In the genomic region with DNA sequence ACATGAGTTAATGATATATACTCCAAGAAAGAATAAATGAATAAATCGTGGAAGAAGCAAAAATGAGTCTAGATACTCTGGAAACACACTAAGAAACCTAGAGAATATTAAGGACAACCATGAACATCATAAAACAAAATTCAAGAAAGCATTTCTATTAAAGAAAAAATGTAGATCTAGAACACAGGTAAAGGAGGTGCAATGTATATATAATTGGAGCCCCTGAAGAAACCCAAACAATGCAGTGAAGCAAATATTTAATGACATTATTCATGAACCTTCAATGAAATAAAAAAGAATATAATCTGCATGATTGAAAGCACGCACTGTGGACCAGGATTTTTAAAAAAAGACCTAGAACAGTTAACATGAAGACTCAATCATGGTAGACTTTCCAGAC, we compare ENCODE assay signal across 20 cellular contexts.
DNase-seq lines count a peak whose midpoint lies in the region; ATAC-seq, FAIRE-seq and TF ChIP-seq lines count a peak whose summit lies in the region.
"Had no signal": no experiment of that assay in that cellular context is flagged by ENCODE, and none has a peak within 500 bp of the region (broad histone marks: within the 10 kb centered on the region; RNA-seq: fewer than 3 reads in every experiment).

No MANE protein-coding gene starts in this region.

- H3K27me3 ChIP-seq in HepG2 (ENCODE audit: control insufficient read depth in 1 of 2, insufficient read depth in 2 of 2, low read length in 2 of 2) (no peaks in the 10 kb centered on the region), right lobe of liver (no peaks in the 10 kb centered on the region), HUES48 (ENCODE audit: control insufficient read depth, insufficient read depth, low read length) (no peaks in the 10 kb centered on the region), endodermal cell (ENCODE audit: control insufficient read depth, insufficient read depth, low read length, poor library complexity, severe bottlenecking) (no peaks in the 10 kb centered on the region)
- H3K27me3 ChIP-seq: BLaER1 treated with 17β-estradiol and CSF1 and Interleukin-3, amounts not matched to agents 10 nM and 100 nM had no signal

- H3K9ac ChIP-seq in HepG2 (ENCODE audit: insufficient read depth, low read depth, low read length): no peak overlapping the region
- no peak overlapping the region for H3K9ac ChIP-seq in HUES48 (ENCODE audit: low read depth, low read length)
- H3K9ac ChIP-seq in endodermal cell (ENCODE audit: extremely low read depth, low read length, poor library complexity, severe bottlenecking): no peak overlapping the region
- H3K9ac ChIP-seq: BLaER1 treated with 17β-estradiol and CSF1 and Interleukin-3, amounts not matched to agents 10 nM and 100 nM had no signal

- H4K20me1 ChIP-seq in HepG2 (ENCODE audit: insufficient read depth, low read length): no peaks in the 10 kb centered on the region
- H4K20me1 ChIP-seq: BLaER1 treated with 17β-estradiol and CSF1 and Interleukin-3, amounts not matched to agents 10 nM and 100 nM had no signal

- 3% methylated on average over 2 of the region's 2 CpGs for WGBS in HepG2 (ENCODE audit: low lambda C conversion rate)
- 54% methylated on average over 2 of the region's 2 CpGs for WGBS in right lobe of liver (ENCODE audit: insufficient coverage, low coverage, low lambda C conversion rate, missing lambda C conversion rate)
- 93 to 100% methylated on average over 1 to 2 of the region's 2 CpGs for WGBS in endodermal cell (ENCODE audit: insufficient coverage in 1 of 2, insufficient read length in 1 of 2), 2 experiments

- TF ChIP-seq EP300 in HepG2 (IDR thresholded peaks at IDR 0.05; ENCODE audit: low read depth in 2 of 2, low read length in 2 of 2) (no peak), HepG2 (CRISPR knock-in tag; IDR thresholded peaks at IDR 0.05; ENCODE audit: borderline replicate concordance) (no peak)

- H3K4me1 ChIP-seq in HepG2 (ENCODE audit: insufficient read depth, low read length) (no peaks in the 10 kb centered on the region), right lobe of liver (no peaks in the 10 kb centered on the region), HUES48 (ENCODE audit: control insufficient read depth, insufficient read depth, low read length) (peaks cover 29% of the 10 kb centered on the region), endodermal cell (ENCODE audit: control insufficient read depth, insufficient read depth, low read length) (no peaks in the 10 kb centered on the region), mucosa of descending colon (ENCODE audit: low read depth) (no peaks in the 10 kb centered on the region)
- H3K4me1 ChIP-seq: A549; BLaER1 treated with 17β-estradiol and CSF1 and Interleukin-3, amounts not matched to agents 10 nM and 100 nM; Caco-2 had no signal

- H3K27ac Mint-ChIP-seq in endodermal cell: no peak overlapping the region
- no peak overlapping the region for H3K27ac Mint-ChIP-seq in stimulated activated memory B cell treated with anti-CD40 and anti-IgM and Interleukin-4, amounts not matched to agents 10 μg/mL and 1 μg/mL and 100 μg/mL, for 72 hours
- H3K27ac Mint-ChIP-seq: B cell; CD4-positive, alpha-beta T cell; CD8-positive, alpha-beta T cell had no signal

- TF ChIP-seq CTCF in HepG2 (CRISPR knock-in tag; IDR thresholded peaks at IDR 0.05) (no peak), right lobe of liver (IDR thresholded peaks at IDR 0.05) (no peak), endodermal cell (conservative IDR thresholded peaks at IDR 0.05) (no peak), mucosa of descending colon (IDR thresholded peaks at IDR 0.05) (no peak)

- H3K9me3 Mint-ChIP-seq in endodermal cell: peaks cover 55% of the 10 kb centered on the region
- H3K9me3 Mint-ChIP-seq in stimulated activated memory B cell treated with anti-CD40 and anti-IgM and Interleukin-4, amounts not matched to agents 10 μg/mL and 1 μg/mL and 100 μg/mL, for 72 hours: peaks cover 13% of the 10 kb centered on the region

- in situ Hi-C loops in HepG2 (cut with HindIII; ENCODE audit: extremely low pct_ligation_motif_present, low pct_unique_long_range_greater_than_20kb): no loop called here

- intact Hi-C loops in HepG2 (cut with micrococcal nuclease; ENCODE audit: unreplicated experiment) (no loop called here), right lobe of liver (cut with DNase I) (no loop called here), mucosa of descending colon (cut with DNase I, micrococcal nuclease) (no loop called here)

- no peak for TF ChIP-seq RAD21 in HepG2 (CRISPR knock-in tag; IDR thresholded peaks at IDR 0.05)

- H3K9me3 ChIP-seq in HepG2 (ENCODE audit: low read length) (peaks cover 22% of the 10 kb centered on the region), right lobe of liver (peaks cover 0 to 6% (median 0%) of the 10 kb centered on the region in 4 donors), HUES48 (ENCODE audit: control insufficient read depth, insufficient read depth, low read length) (peaks cover 24% of the 10 kb centered on the region), endodermal cell (ENCODE audit: control insufficient read depth, low read length) (peaks cover 34% of the 10 kb centered on the region), mucosa of descending colon (peaks cover 2% of the 10 kb centered on the region)

- no peak overlapping the region for H3K4me3 Mint-ChIP-seq in endodermal cell
- no peak overlapping the region for H3K4me3 Mint-ChIP-seq in stimulated activated memory B cell treated with anti-CD40 and anti-IgM and Interleukin-4, amounts not matched to agents 10 μg/mL and 1 μg/mL and 100 μg/mL, for 72 hours
- H3K4me3 Mint-ChIP-seq: B cell; CD4-positive, alpha-beta T cell; CD8-positive, alpha-beta T cell had no signal

- FAIRE-seq in HepG2 (lab: Jason Lieb, UNC): no peak
- FAIRE-seq: A549, D721Med, G401.6, GM12891 had no signal

- TF ChIP-seq POLR2A in HepG2 (IDR thresholded peaks at IDR 0.05; ENCODE audit: insufficient read depth in 1 of 2, low read depth in 2 of 2, low read length in 2 of 2) (no peak), right lobe of liver (IDR thresholded peaks at IDR 0.05) (no peak)

- no peak overlapping the region for H3K4me2 ChIP-seq in HepG2 (ENCODE audit: low read depth, low read length)
- H3K4me2 ChIP-seq: A549; BLaER1 treated with 17β-estradiol and CSF1 and Interleukin-3, amounts not matched to agents 10 nM and 100 nM had no signal

- H3K27me3 Mint-ChIP-seq in endodermal cell (ENCODE audit: insufficient read depth): no peaks in the 10 kb centered on the region
- H3K27me3 Mint-ChIP-seq in stimulated activated memory B cell treated with anti-CD40 and anti-IgM and Interleukin-4, amounts not matched to agents 10 μg/mL and 1 μg/mL and 100 μg/mL, for 72 hours: no peaks in the 10 kb centered on the region
- H3K27me3 Mint-ChIP-seq: B cell; CD4-positive, alpha-beta T cell had no signal

- POLR2A ChIA-PET in HepG2 (lab: Yijun Ruan, JAX): no interaction called here

- CTCF ChIA-PET in HepG2 (lab: Yijun Ruan, JAX; ENCODE audit: low intra/inter-chr PET ratio, low total read pairs): no interaction called here

- peaks cover 15% of the 10 kb centered on the region for H3K36me3 Mint-ChIP-seq in endodermal cell (ENCODE audit: low read depth)
- no peaks in the 10 kb centered on the region for H3K36me3 Mint-ChIP-seq in stimulated activated memory B cell treated with anti-CD40 and anti-IgM and Interleukin-4, amounts not matched to agents 10 μg/mL and 1 μg/mL and 100 μg/mL, for 72 hours
- H3K36me3 Mint-ChIP-seq: CD8-positive, alpha-beta T cell had no signal

- H2AFZ ChIP-seq in HepG2 (ENCODE audit: low read length): no peak overlapping the region

- H3K36me3 ChIP-seq in HepG2 (replicated peaks in 1 of 2; ENCODE audit: control insufficient read depth in 1 of 2, insufficient read depth in 2 of 2, low read length in 2 of 2) (no peaks in the 10 kb centered on the region), right lobe of liver (no peaks in the 10 kb centered on the region), HUES48 (ENCODE audit: control insufficient read depth, insufficient read depth, low read length) (no peaks in the 10 kb centered on the region), endodermal cell (ENCODE audit: control insufficient read depth, insufficient read depth, low read length) (no peaks in the 10 kb centered on the region), mucosa of descending colon (ENCODE audit: low read depth) (no peaks in the 10 kb centered on the region)
- H3K36me3 ChIP-seq: BLaER1 treated with 17β-estradiol and CSF1 and Interleukin-3, amounts not matched to agents 10 nM and 100 nM had no signal

- no peak for ATAC-seq in HepG2
- ATAC-seq in right lobe of liver: no peak
- no peak for ATAC-seq in mucosa of descending colon
- ATAC-seq in stimulated activated memory B cell treated with anti-CD40 and anti-IgM and Interleukin-4, amounts not matched to agents 10 μg/mL and 1 μg/mL and 100 μg/mL, for 72 hours: no peak
- ATAC-seq: A549; CD8-positive, alpha-beta T cell had no signal

- BruUV-seq in HepG2 (replicated peaks; lab: Mats Ljungman, UMichigan): no TSS peak

- no peak overlapping the region for H3K4me3 ChIP-seq in HepG2 (replicated peaks in 1 of 3; ENCODE audit: insufficient read depth in 1 of 3, low read depth in 2 of 3, low read length in 3 of 3)
- no peak overlapping the region for H3K4me3 ChIP-seq in right lobe of liver
- 0 out of 2 replicates have a peak overlapping the region, but pooled peaks have one; percentile 12 for H3K4me3 ChIP-seq in HUES48 (ENCODE audit: low read depth, low read length)
- H3K4me3 ChIP-seq in endodermal cell (ENCODE audit: low read length): peak overlapping the region; percentile 17
- H3K4me3 ChIP-seq in mucosa of descending colon: no peak overlapping the region
- H3K4me3 ChIP-seq: A549; BLaER1 treated with 17β-estradiol and CSF1 and Interleukin-3, amounts not matched to agents 10 nM and 100 nM had no signal

- H3K79me2 ChIP-seq in HepG2 (ENCODE audit: insufficient read depth, low read length): no peaks in the 10 kb centered on the region

- H3K27ac ChIP-seq in HepG2 (ENCODE audit: extremely low read length, insufficient read depth, low read length) (no peak overlapping the region), right lobe of liver (no peak overlapping the region), HUES48 (ENCODE audit: low read depth, low read length) (no peak overlapping the region), endodermal cell (ENCODE audit: low read depth, low read length) (no peak overlapping the region)
- H3K27ac ChIP-seq: 22Rv1; A549; BLaER1 treated with 17β-estradiol and CSF1 and Interleukin-3, amounts not matched to agents 10 nM and 100 nM; C4-2B had no signal

- no peak for DNase-seq in HepG2 (ENCODE audit: low spot score)
- no peak for DNase-seq in right lobe of liver
- no peak for DNase-seq in endodermal cell
- no peak for DNase-seq in mucosa of descending colon
- DNase-seq: AML-193; Caco-2; Calu3; CD4-positive, alpha-beta T cell; CD8-positive, alpha-beta T cell; GF-D8 had no signal

- peaks cover 14% of the 10 kb centered on the region for H3K4me1 Mint-ChIP-seq in endodermal cell
- H3K4me1 Mint-ChIP-seq in stimulated activated memory B cell treated with anti-CD40 and anti-IgM and Interleukin-4, amounts not matched to agents 10 μg/mL and 1 μg/mL and 100 μg/mL, for 72 hours: no peaks in the 10 kb centered on the region
- H3K4me1 Mint-ChIP-seq: B cell had no signal

TF ChIP-seq in HepG2, 621 proteins besides CTCF, POLR2A, EP300 and RAD21:
- TF ChIP-seq ATF7 (IDR thresholded peaks at IDR 0.05) (peak; percentile 45; the same call in 1 of the 2 replicates), ATF7 (CRISPR knock-in tag; IDR thresholded peaks at IDR 0.05) (no peak), HMG20A (CRISPR knock-in tag; IDR thresholded peaks at IDR 0.05; ENCODE audit: borderline replicate concordance) (no peak)
TF ChIP-seq in HepG2: peak in this region for 1.

Comparison
In these comparisons a context has a peak if more than half of its experiments do, and no peak if none do; other contexts are left out.
1. H3K4me3 ChIP-seq: peak in HUES48 (single experiment) and endodermal cell (single experiment); none in HepG2 (0 of 3), right lobe of liver (0 of 3) and mucosa of descending colon (single experiment).